In genomic region chr4:112302320-112303274, GRCh38 we compare ENCODE assay signal across 1 cellular context.
TF ChIP-seq lines count a peak whose summit lies in the region.

No MANE protein-coding gene starts in this region.

TF ChIP-seq in GM23338, 12 proteins besides CTCF, POLR2A, EP300 and RAD21 (continued from another document):
- TF ChIP-seq ZNF462 (CRISPR knock-in tag; IDR thresholded peaks at IDR 0.05): no peak
- no peak for TF ChIP-seq EZH2 (IDR thresholded peaks at IDR 0.05; ENCODE audit: low read depth, unreplicated experiment)
- TF ChIP-seq STAT1 (IDR thresholded peaks at IDR 0.05; ENCODE audit: unreplicated experiment): no peak
- TF ChIP-seq JUNB (IDR thresholded peaks at IDR 0.05; ENCODE audit: unreplicated experiment): no peak
- TF ChIP-seq POLR2AphosphoS5 (IDR thresholded peaks at IDR 0.05; ENCODE audit: low read depth): no peak
- TF ChIP-seq ETS1 (IDR thresholded peaks at IDR 0.05): no peak
- no peak for TF ChIP-seq ZNF331 (CRISPR knock-in tag; IDR thresholded peaks at IDR 0.05; ENCODE audit: low read depth)
- TF ChIP-seq CREB1 (CRISPR knock-in tag; IDR thresholded peaks at IDR 0.05; ENCODE audit: low read depth): no peak
- TF ChIP-seq EZH2phosphoT487 (IDR thresholded peaks at IDR 0.05; ENCODE audit: unreplicated experiment): no peak
- no peak for TF ChIP-seq ZNF114 (CRISPR knock-in tag; IDR thresholded peaks at IDR 0.05)
